Comparison of ENCODE assay signal across 10 cellular contexts in genomic region chr9:6305954-6306563, GRCh38. TPM values are rescaled to one million over a fixed set of nuclear protein-coding genes. Genes with fewer than 3 reads are reported as not detected.
A peak's percentile ranks its signal among the peaks of the same experiment; 100 is the strongest.
DNase-seq lines count a peak whose midpoint lies in the region; ATAC-seq, FAIRE-seq and TF ChIP-seq lines count a peak whose summit lies in the region.
"Had no signal": no experiment of that assay in that cellular context is flagged by ENCODE, and none has a peak within 500 bp of the region (broad histone marks: within the 10 kb centered on the region; RNA-seq: fewer than 3 reads in every experiment).

No MANE protein-coding gene starts in this region.

- peak; percentile 57 for TF ChIP-seq CTCF in DND-41 (IDR thresholded peaks at IDR 0.05; ENCODE audit: borderline replicate concordance, extremely low read depth, low read length, poor library complexity, severe bottlenecking)

- H3K4me2 ChIP-seq in DND-41 (ENCODE audit: insufficient read depth, low read length) (no peak overlapping the region), Karpas-422 (ENCODE audit: low read depth, low read length, poor library complexity, severe bottlenecking) (no peak overlapping the region)

- H3K27me3 ChIP-seq in DND-41 (ENCODE audit: insufficient read depth, low read length, poor library complexity) (peaks cover 6% of the 10 kb centered on the region), Karpas-422 (ENCODE audit: low read length) (no peaks in the 10 kb centered on the region)
- H3K27me3 ChIP-seq: SJSA1 had no signal

- no peak overlapping the region for H3K9ac ChIP-seq in DND-41 (ENCODE audit: low read depth, low read length)
- H3K9ac ChIP-seq in Karpas-422 (ENCODE audit: low read length), result no peak overlapping the region

- ATAC-seq in DND-41 (ENCODE audit: insufficient read depth, low read depth), result no peak
- ATAC-seq in sciatic nerve, result peak; percentile 72
- ATAC-seq in GM19397 (IDR thresholded peaks at IDR 0.05; ENCODE audit: unreplicated experiment), result no peak
- ATAC-seq: naive thymus-derived CD8-positive, alpha-beta T cell had no signal

- no peak for DNase-seq in DND-41
- peak; percentile 68 for DNase-seq in Karpas-422
- DNase-seq in SK-N-DZ (ENCODE audit: low spot score), result peak; percentile 4
- DNase-seq in frontal cortex (ENCODE audit: low spot score in 2 of 2), result peak in 1 of 2 donors; percentile 29
- DNase-seq in sciatic nerve (ENCODE audit: low spot score), result no peak
- no peak for DNase-seq in KG1 (lab: John Stamatoyannopoulos, UW)
- DNase-seq in activated T-cell treated with anti-CD3 and anti-CD28 coated beads for 4 hours, result no peak

- H3K9me2 ChIP-seq in Karpas-422 (replicated peaks; ENCODE audit: insufficient read depth, low read length), result no peaks in the 10 kb centered on the region

- no peak overlapping the region for H3K4me3 ChIP-seq in DND-41 (ENCODE audit: low read depth in 1 of 2, low read length in 2 of 2)
- H3K4me3 ChIP-seq in Karpas-422 (ENCODE audit: low read length), result no peak overlapping the region
- H3K4me3 ChIP-seq: SJSA1 had no signal

- H3K27ac ChIP-seq in DND-41 (ENCODE audit: low read length), result no peak overlapping the region
- H3K27ac ChIP-seq in Karpas-422 (ENCODE audit: low read length), result no peak overlapping the region
- H3K27ac ChIP-seq: SJSA1 had no signal

- intact Hi-C loops in sciatic nerve (cut with DNase I), result no loop called here

- H4K20me1 ChIP-seq in DND-41 (ENCODE audit: insufficient read depth, low read length) (no peaks in the 10 kb centered on the region), Karpas-422 (ENCODE audit: insufficient read depth, low read depth, low read length) (no peaks in the 10 kb centered on the region)

- no peaks in the 10 kb centered on the region for H3K9me3 ChIP-seq in DND-41 (ENCODE audit: insufficient read depth, low read length, severe bottlenecking)
- no peaks in the 10 kb centered on the region for H3K9me3 ChIP-seq in Karpas-422 (ENCODE audit: low read length)
- H3K9me3 ChIP-seq: SJSA1 had no signal

- H3K36me3 ChIP-seq in DND-41 (ENCODE audit: insufficient read depth, low read length), result no peaks in the 10 kb centered on the region
- no peaks in the 10 kb centered on the region for H3K36me3 ChIP-seq in Karpas-422 (ENCODE audit: insufficient read depth, low read length)
- H3K36me3 ChIP-seq: SJSA1 had no signal

- H2AFZ ChIP-seq in DND-41 (ENCODE audit: low read depth, low read length) (no peak overlapping the region), Karpas-422 (ENCODE audit: low read length) (no peak overlapping the region)

- H3K79me2 ChIP-seq in DND-41 (ENCODE audit: insufficient read depth, low read length) (no peaks in the 10 kb centered on the region), Karpas-422 (ENCODE audit: low read length) (no peaks in the 10 kb centered on the region)

- H3K4me1 ChIP-seq in DND-41 (ENCODE audit: insufficient read depth, low read length), result no peaks in the 10 kb centered on the region
- no peaks in the 10 kb centered on the region for H3K4me1 ChIP-seq in Karpas-422 (ENCODE audit: low read length)
- H3K4me1 ChIP-seq: SJSA1 had no signal

- peak; percentile 94 for FAIRE-seq in frontal cortex (lab: Jason Lieb, UNC)

RNA-seq across cellular contexts. Expression of gene TPD52L3, which starts 22.1 kb away (rescaled TPM):
- not detected in 2 replicates for total RNA-seq in Karpas-422 (2014; rRNA removed; shearing (Covaris generic); ENCODE audit: low replicate concordance)
- not detected in 2 replicates for polyA plus RNA-seq in SK-N-DZ (2014; cell fraction: cytosol; rRNA removed)
- polyA plus RNA-seq in SK-N-DZ (2014; cell fraction: nucleus; rRNA removed), result not detected in 2 replicates
- not detected for total RNA-seq in frontal cortex
- total RNA-seq in sciatic nerve, result not detected
- total RNA-seq: naive thymus-derived CD8-positive, alpha-beta T cell; SJSA1 had no signal
- polyA plus RNA-seq: naive thymus-derived CD8-positive, alpha-beta T cell had no signal

Comparison
In these comparisons a context has a peak if more than half of its experiments do, and no peak if none do; other contexts are left out.
1. DNase-seq: peak in Karpas-422 (single experiment) and SK-N-DZ (single experiment); none in DND-41 (single experiment), sciatic nerve (single experiment), KG1 (single experiment) and activated T-cell treated with anti-CD3 and anti-CD28 coated beads for 4 hours (single experiment).